In genomic region chr17:39938140-39938869, GRCh38 we compare ENCODE assay signal across 28 cellular contexts. TPM values are rescaled to one million over a fixed set of nuclear protein-coding genes. Genes with fewer than 3 reads are reported as not detected.
DNase-seq lines count a peak whose midpoint lies in the region; ATAC-seq, FAIRE-seq and TF ChIP-seq lines count a peak whose summit lies in the region.
"Had no signal": no experiment of that assay in that cellular context is flagged by ENCODE, and none has a peak within 500 bp of the region (broad histone marks: within the 10 kb centered on the region; RNA-seq: fewer than 3 reads in every experiment).

No MANE protein-coding gene starts in this region.

- TF ChIP-seq POLR2A in GM12891 (IDR thresholded peaks at IDR 0.05; ENCODE audit: low read depth, low read length), result no peak

- no peak overlapping the region for H3K4me3 ChIP-seq in tibial artery
- H3K4me3 ChIP-seq: esophagus squamous epithelium, heart right ventricle, lung, mucosa of descending colon, ovary, right atrium auricular region, suprapubic skin had no signal

- H3K36me3 ChIP-seq in tibial artery, result no peaks in the 10 kb centered on the region
- H3K36me3 ChIP-seq: esophagus squamous epithelium, heart right ventricle, ovary, right atrium auricular region, suprapubic skin had no signal

- peak; percentile 71 for FAIRE-seq in GM12891 (lab: Jason Lieb, UNC)

- peaks cover 4% of the 10 kb centered on the region for H3K27me3 Mint-ChIP-seq in activated T-helper 1 cell treated with anti-CD3 and anti-CD28 coated beads, Interleukin-12 subunit alpha, Interleukin-12 subunit beta, Interleukin-2, Interleukin-4 antibody, amounts not matched to agents 30 ng/mL and 10 ng/mL and 1 ng/mL, durations not matched to agents 14 hours and 24 hours and 36 hours (ENCODE audit: insufficient read depth)
- no peaks in the 10 kb centered on the region for H3K27me3 Mint-ChIP-seq in stimulated activated memory B cell treated with anti-CD40 and anti-IgM and Interleukin-4, amounts not matched to agents 10 μg/mL and 1 μg/mL and 100 μg/mL, for 72 hours
- H3K27me3 Mint-ChIP-seq in activated naive CD4-positive, alpha-beta T cell treated with anti-CD3 and anti-CD28 coated beads for 36 hours (ENCODE audit: low read depth), result no peaks in the 10 kb centered on the region
- H3K27me3 Mint-ChIP-seq: central memory CD8-positive, alpha-beta T cell had no signal

- peaks cover 25% of the 10 kb centered on the region for H3K4me1 Mint-ChIP-seq in activated T-helper 1 cell treated with anti-CD3 and anti-CD28 coated beads, Interleukin-12 subunit alpha, Interleukin-12 subunit beta, Interleukin-2, Interleukin-4 antibody, amounts not matched to agents 30 ng/mL and 10 ng/mL and 1 ng/mL, durations not matched to agents 14 hours and 24 hours and 36 hours (ENCODE audit: low read depth)
- peaks cover 47% of the 10 kb centered on the region for H3K4me1 Mint-ChIP-seq in stimulated activated memory B cell treated with anti-CD40 and anti-IgM and Interleukin-4, amounts not matched to agents 10 μg/mL and 1 μg/mL and 100 μg/mL, for 72 hours
- H3K4me1 Mint-ChIP-seq in activated naive CD4-positive, alpha-beta T cell treated with anti-CD3 and anti-CD28 coated beads for 36 hours (ENCODE audit: low read depth), result peaks cover 14% of the 10 kb centered on the region

- no peaks in the 10 kb centered on the region for H3K9me3 ChIP-seq in tibial artery
- H3K9me3 ChIP-seq: esophagus squamous epithelium, heart right ventricle, mucosa of descending colon, ovary, right atrium auricular region, suprapubic skin had no signal

- peaks cover 0 to 9% (median 8%) of the 10 kb centered on the region in 4 donors for H3K4me1 ChIP-seq in tibial artery

- no peak overlapping the region for H3K4me3 Mint-ChIP-seq in activated T-helper 1 cell treated with anti-CD3 and anti-CD28 coated beads, Interleukin-12 subunit alpha, Interleukin-12 subunit beta, Interleukin-2, Interleukin-4 antibody, amounts not matched to agents 30 ng/mL and 10 ng/mL and 1 ng/mL, durations not matched to agents 14 hours and 24 hours and 36 hours
- H3K4me3 Mint-ChIP-seq in stimulated activated memory B cell treated with anti-CD40 and anti-IgM and Interleukin-4, amounts not matched to agents 10 μg/mL and 1 μg/mL and 100 μg/mL, for 72 hours, result no peak overlapping the region
- no peak overlapping the region for H3K4me3 Mint-ChIP-seq in activated naive CD4-positive, alpha-beta T cell treated with anti-CD3 and anti-CD28 coated beads for 36 hours
- H3K4me3 Mint-ChIP-seq: central memory CD8-positive, alpha-beta T cell; dendritic cell treated with granulocyte-macrophage colony-stimulating factor and Interleukin-4, amounts not matched to agents 40 ng/mL and 50 ng/mL, for 4 days had no signal

- CTCF ChIA-PET in activated naive CD4-positive, alpha-beta T cell treated with anti-CD3 and anti-CD28 coated beads for 36 hours (lab: Charles Lee), result interaction anchor here (0.6 to 3.0 kb wide), 2 partner anchors 20 to 63 kb away, joined by 5 to 12 read pairs; no protein-coding TSS in a partner anchor

- H3K27ac ChIP-seq in tibial artery, result no peak overlapping the region
- H3K27ac ChIP-seq: esophagus squamous epithelium, ovary, right atrium auricular region, suprapubic skin had no signal

- H3K36me3 Mint-ChIP-seq in activated T-helper 1 cell treated with anti-CD3 and anti-CD28 coated beads, Interleukin-12 subunit alpha, Interleukin-12 subunit beta, Interleukin-2, Interleukin-4 antibody, amounts not matched to agents 30 ng/mL and 10 ng/mL and 1 ng/mL, durations not matched to agents 14 hours and 24 hours and 36 hours (ENCODE audit: low read depth), result peaks cover 2% of the 10 kb centered on the region
- H3K36me3 Mint-ChIP-seq in stimulated activated memory B cell treated with anti-CD40 and anti-IgM and Interleukin-4, amounts not matched to agents 10 μg/mL and 1 μg/mL and 100 μg/mL, for 72 hours, result no peaks in the 10 kb centered on the region
- H3K36me3 Mint-ChIP-seq in activated naive CD4-positive, alpha-beta T cell treated with anti-CD3 and anti-CD28 coated beads for 36 hours (ENCODE audit: low read depth), result no peaks in the 10 kb centered on the region

- H3K27ac Mint-ChIP-seq in activated T-helper 1 cell treated with anti-CD3 and anti-CD28 coated beads, Interleukin-12 subunit alpha, Interleukin-12 subunit beta, Interleukin-2, Interleukin-4 antibody, amounts not matched to agents 30 ng/mL and 10 ng/mL and 1 ng/mL, durations not matched to agents 14 hours and 24 hours and 36 hours, result peak overlapping the region; percentile 23
- H3K27ac Mint-ChIP-seq in stimulated activated memory B cell treated with anti-CD40 and anti-IgM and Interleukin-4, amounts not matched to agents 10 μg/mL and 1 μg/mL and 100 μg/mL, for 72 hours, result peak overlapping the region; percentile 40
- no peak overlapping the region for H3K27ac Mint-ChIP-seq in activated naive CD4-positive, alpha-beta T cell treated with anti-CD3 and anti-CD28 coated beads for 36 hours
- H3K27ac Mint-ChIP-seq: dendritic cell treated with granulocyte-macrophage colony-stimulating factor and Interleukin-4, amounts not matched to agents 40 ng/mL and 50 ng/mL, for 4 days had no signal

- intact Hi-C loops in activated T-helper 1 cell treated with anti-CD3 and anti-CD28 coated beads, Interleukin-12 subunit alpha, Interleukin-12 subunit beta, Interleukin-2, Interleukin-4 antibody, amounts not matched to agents 30 ng/mL and 10 ng/mL and 1 ng/mL, durations not matched to agents 14 hours and 24 hours and 36 hours (cut with micrococcal nuclease), result no loop called here
- intact Hi-C loops in activated naive CD4-positive, alpha-beta T cell treated with anti-CD3 and anti-CD28 coated beads for 36 hours (cut with micrococcal nuclease), result no loop called here
- intact Hi-C loops in tibial artery (cut with DNase I; ENCODE audit: low total_unique reads), result no loop called here

- no peaks in the 10 kb centered on the region for H3K9me3 Mint-ChIP-seq in activated T-helper 1 cell treated with anti-CD3 and anti-CD28 coated beads, Interleukin-12 subunit alpha, Interleukin-12 subunit beta, Interleukin-2, Interleukin-4 antibody, amounts not matched to agents 30 ng/mL and 10 ng/mL and 1 ng/mL, durations not matched to agents 14 hours and 24 hours and 36 hours
- H3K9me3 Mint-ChIP-seq in stimulated activated memory B cell treated with anti-CD40 and anti-IgM and Interleukin-4, amounts not matched to agents 10 μg/mL and 1 μg/mL and 100 μg/mL, for 72 hours, result no peaks in the 10 kb centered on the region
- no peaks in the 10 kb centered on the region for H3K9me3 Mint-ChIP-seq in activated naive CD4-positive, alpha-beta T cell treated with anti-CD3 and anti-CD28 coated beads for 36 hours
- H3K9me3 Mint-ChIP-seq: central memory CD8-positive, alpha-beta T cell had no signal

- TF ChIP-seq CTCF in GM20000 (IDR thresholded peaks at IDR 0.05; ENCODE audit: extremely low read depth, missing control alignments) (no peak), tibial artery (IDR thresholded peaks at IDR 0.05) (no peak)

- DNase-seq in GM12891 (ENCODE audit: insufficient read length, low spot score) (no peak), GM20000 (ENCODE audit: low spot score) (peak; percentile 47), HUDEP-2 (lab: John Stamatoyannopoulos, UW; ENCODE audit: unreplicated experiment in 76 of 76) (no peak), tibial artery (no peak)
- DNase-seq in activated T-helper 1 cell treated with anti-CD3 and anti-CD28 coated beads, Interleukin-12 subunit alpha, Interleukin-12 subunit beta, Interleukin-2, Interleukin-4 antibody, amounts not matched to agents 30 ng/mL and 10 ng/mL and 1 ng/mL, durations not matched to agents 14 hours and 24 hours and 36 hours (ENCODE audit: low spot score), result no peak
- no peak for DNase-seq in activated naive CD4-positive, alpha-beta T cell treated with anti-CD3 and anti-CD28 coated beads for 36 hours
- DNase-seq: activated CD4-positive, alpha-beta T cell treated with anti-CD3 and anti-CD28 coated beads for 48 hours; activated CD8-positive, alpha-beta memory T cell treated with anti-CD3 and anti-CD28 coated beads for 24 hours; activated T-cell treated with anti-CD3 and anti-CD28 coated beads, Interleukin-2, amount 50 U/mL, for 1 hour; esophagus squamous epithelium; foreskin melanocyte; heart right ventricle; KBM-7; mucosa of descending colon; NCI-H1436; NCI-H510A; ovary; PC-3 had no signal

- peaks cover 0 to 11% of the 10 kb centered on the region in 2 donors for H3K27me3 ChIP-seq in tibial artery
- H3K27me3 ChIP-seq: heart right ventricle, ovary, right atrium auricular region, suprapubic skin had no signal

- ATAC-seq in stimulated activated memory B cell treated with anti-CD40 and anti-IgM and Interleukin-4, amounts not matched to agents 10 μg/mL and 1 μg/mL and 100 μg/mL, for 72 hours, result peak; percentile 77
- ATAC-seq: heart right ventricle, mucosa of descending colon, PC-3 had no signal

RNA-seq across cellular contexts. Expression of gene LRRC3C, which starts 10.8 kb away (rescaled TPM):
- polyA plus RNA-seq in GM12891 (2012; ENCODE audit: low read depth, missing spikeins), result not detected
- total RNA-seq in activated T-helper 1 cell treated with anti-CD3 and anti-CD28 coated beads, Interleukin-12 subunit alpha, Interleukin-12 subunit beta, Interleukin-2, Interleukin-4 antibody, amounts not matched to agents 30 ng/mL and 10 ng/mL and 1 ng/mL, durations not matched to agents 14 hours and 24 hours and 36 hours, result not detected in 2 replicates
- not detected for total RNA-seq in activated naive CD4-positive, alpha-beta T cell treated with anti-CD3 and anti-CD28 coated beads for 36 hours
- total RNA-seq: Daoy, esophagus squamous epithelium, heart right ventricle, kidney epithelial cell, lung, mucosa of descending colon, PC-3, right atrium auricular region, urinary bladder had no signal
- polyA plus RNA-seq: heart right ventricle, lung, neural cell, urinary bladder had no signal

RNA-seq across cellular contexts. Expression of gene ORMDL3, which starts 10.9 kb away (rescaled TPM):
- polyA plus RNA-seq in GM12891 (2012; ENCODE audit: low read depth, missing spikeins), result 83.4 TPM
- total RNA-seq in activated T-helper 1 cell treated with anti-CD3 and anti-CD28 coated beads, Interleukin-12 subunit alpha, Interleukin-12 subunit beta, Interleukin-2, Interleukin-4 antibody, amounts not matched to agents 30 ng/mL and 10 ng/mL and 1 ng/mL, durations not matched to agents 14 hours and 24 hours and 36 hours, result 70.8 and 77.4 TPM in 2 replicates
- 10 to 100 TPM; 51.8 to 52.1 TPM for total RNA-seq in activated naive CD4-positive, alpha-beta T cell treated with anti-CD3 and anti-CD28 coated beads for 36 hours

RNA-seq across cellular contexts. Expression of gene GSDMB, which starts 19.9 kb away (rescaled TPM):
- polyA plus RNA-seq in GM12891 (2012; ENCODE audit: low read depth, missing spikeins), result 8.2 TPM
- total RNA-seq in activated T-helper 1 cell treated with anti-CD3 and anti-CD28 coated beads, Interleukin-12 subunit alpha, Interleukin-12 subunit beta, Interleukin-2, Interleukin-4 antibody, amounts not matched to agents 30 ng/mL and 10 ng/mL and 1 ng/mL, durations not matched to agents 14 hours and 24 hours and 36 hours, result 23.8 and 27.4 TPM in 2 replicates
- total RNA-seq in activated naive CD4-positive, alpha-beta T cell treated with anti-CD3 and anti-CD28 coated beads for 36 hours, result 10 to 100 TPM; 22.2 to 25.5 TPM

RNA-seq across cellular contexts. Expression of gene GSDMA, which starts 24.5 kb away (rescaled TPM):
- polyA plus RNA-seq in GM12891 (2012; ENCODE audit: low read depth, missing spikeins), result not detected
- total RNA-seq in activated T-helper 1 cell treated with anti-CD3 and anti-CD28 coated beads, Interleukin-12 subunit alpha, Interleukin-12 subunit beta, Interleukin-2, Interleukin-4 antibody, amounts not matched to agents 30 ng/mL and 10 ng/mL and 1 ng/mL, durations not matched to agents 14 hours and 24 hours and 36 hours, result 0.42 and 0.73 TPM in 2 replicates
- under 1 TPM in 1 of 2 experiments, not detected in 1; 0.17 TPM for total RNA-seq in activated naive CD4-positive, alpha-beta T cell treated with anti-CD3 and anti-CD28 coated beads for 36 hours
- total RNA-seq: Daoy, kidney epithelial cell, PC-3 had no signal
- polyA plus RNA-seq: neural cell had no signal

RNA-seq across cellular contexts. Expression of gene PSMD3, which starts 42.3 kb away (rescaled TPM):
- 91.0 TPM for polyA plus RNA-seq in GM12891 (2012; ENCODE audit: low read depth, missing spikeins)
- total RNA-seq in activated T-helper 1 cell treated with anti-CD3 and anti-CD28 coated beads, Interleukin-12 subunit alpha, Interleukin-12 subunit beta, Interleukin-2, Interleukin-4 antibody, amounts not matched to agents 30 ng/mL and 10 ng/mL and 1 ng/mL, durations not matched to agents 14 hours and 24 hours and 36 hours, result 191 and 201 TPM in 2 replicates
- total RNA-seq in activated naive CD4-positive, alpha-beta T cell treated with anti-CD3 and anti-CD28 coated beads for 36 hours, result 100 to 1,000 TPM; 122 to 125 TPM
